ENCODE assay signal across 1 cellular context in genomic region chr6:43539409-43539808, GRCh38. TPM values are rescaled to one million over a fixed set of nuclear protein-coding genes. Genes with fewer than 3 reads are reported as not detected.
"Had no signal": no experiment of that assay in that cellular context is flagged by ENCODE, and none has a peak within 500 bp of the region (broad histone marks: within the 10 kb centered on the region; RNA-seq: fewer than 3 reads in every experiment).

No MANE protein-coding gene starts in this region.

RNA-seq across cellular contexts. Expression of gene LRRC73, which starts 29.3 kb away (rescaled TPM):
- total RNA-seq: H7 had no signal
